11 cellular contexts compared by ENCODE assay signal in the genomic region with DNA sequence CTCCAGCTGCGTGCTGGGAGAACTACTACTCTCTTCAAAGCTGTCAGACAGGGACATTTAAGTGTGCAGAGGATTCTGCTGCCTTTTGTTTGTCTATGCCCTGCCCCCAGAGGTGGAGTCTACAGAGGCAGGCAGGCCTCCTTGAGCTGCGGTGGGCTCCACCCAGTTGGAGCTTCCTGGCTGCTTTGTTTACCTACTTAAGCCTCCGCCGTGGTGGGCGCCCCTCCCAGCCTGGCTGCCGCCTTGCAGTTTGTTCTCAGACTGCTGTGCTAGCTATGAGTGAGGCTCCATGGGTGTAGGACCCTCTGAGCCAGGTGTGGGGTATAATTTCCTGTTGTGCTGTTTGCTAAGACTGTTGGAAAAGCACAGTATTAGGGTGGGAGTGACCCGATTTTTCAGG. TPM values are rescaled to one million over a fixed set of nuclear protein-coding genes. Genes with fewer than 3 reads are reported as not detected.
DNase-seq lines count a peak whose midpoint lies in the region; ATAC-seq and TF ChIP-seq lines count a peak whose summit lies in the region.
"Not testable (repeated sequence)": the region's sequence is repeated elsewhere in the genome, so short reads cannot be mapped to it uniquely, and the experiment has no call there.
"Had no signal": no experiment of that assay in that cellular context is flagged by ENCODE, and none has a peak within 500 bp of the region (broad histone marks: within the 10 kb centered on the region; RNA-seq: fewer than 3 reads in every experiment).

No MANE protein-coding gene starts in this region.

- TF ChIP-seq EP300 in transverse colon (IDR thresholded peaks at IDR 0.05; ENCODE audit: low read depth): not testable (repeated sequence)

- H2BK120ac ChIP-seq in mesendoderm (ENCODE audit: low read depth, low read length): not testable (repeated sequence)

- H3K79me2 ChIP-seq in mesendoderm (ENCODE audit: control insufficient read depth, insufficient read depth, low read length): not testable (repeated sequence)

- not testable (repeated sequence) for H3K23ac ChIP-seq in mesendoderm (ENCODE audit: low read length)

- not testable (repeated sequence) for H3K56ac ChIP-seq in mesendoderm (ENCODE audit: low read length)

- H3K4me1 ChIP-seq in CD8-positive, alpha-beta T cell (ENCODE audit: insufficient read depth, low read length): peaks cover 13% of the 10 kb centered on the region
- not testable (repeated sequence) for H3K4me1 ChIP-seq in HEK293 (ENCODE audit: control insufficient read depth, insufficient read depth, low read length); mesendoderm (ENCODE audit: control insufficient read depth, low read depth, low read length); transverse colon

- H3K27ac Mint-ChIP-seq in CD8-positive, alpha-beta T cell: peak overlapping the region; percentile 92
- H3K27ac Mint-ChIP-seq in activated naive CD8-positive, alpha-beta T cell treated with anti-CD3 and anti-CD28 coated beads, Interleukin-2, amount 10 ng/mL, durations not matched to agents 7 days and 5 days: peak overlapping the region; percentile 68

- H3K4me3 Mint-ChIP-seq in CD8-positive, alpha-beta T cell: peak overlapping the region; percentile 60
- peak overlapping the region; percentile 15 for H3K4me3 Mint-ChIP-seq in activated naive CD8-positive, alpha-beta T cell treated with anti-CD3 and anti-CD28 coated beads, Interleukin-2, amount 10 ng/mL, durations not matched to agents 7 days and 5 days

- H3K36me3 Mint-ChIP-seq in CD8-positive, alpha-beta T cell: peaks cover 54% of the 10 kb centered on the region
- H3K36me3 Mint-ChIP-seq in activated naive CD8-positive, alpha-beta T cell treated with anti-CD3 and anti-CD28 coated beads, Interleukin-2, amount 10 ng/mL, durations not matched to agents 7 days and 5 days: peaks cover 45% of the 10 kb centered on the region

- peak in 6 of 7 experiments; percentile 35 to 81 (median 54) for DNase-seq in CD8-positive, alpha-beta T cell
- DNase-seq in NCI-H748 (lab: John Stamatoyannopoulos, UW; ENCODE audit: unreplicated experiment) (peak; percentile 39), mesendoderm (peak; percentile 23), transverse colon (peak; percentile 19)
- not testable (repeated sequence) for DNase-seq in WERI-Rb-1; activated naive CD8-positive, alpha-beta T cell treated with anti-CD3 and anti-CD28 coated beads, Interleukin-2, amount 10 ng/mL, durations not matched to agents 7 days and 5 days
- peak; percentile 36 for DNase-seq in activated T-cell treated with anti-CD3 and anti-CD28 coated beads, Interleukin-2, amount 50 U/mL, for 1 hour

- not testable (repeated sequence) for H2AK5ac ChIP-seq in mesendoderm (ENCODE audit: low read length)

- H2BK15ac ChIP-seq in mesendoderm (replicated peaks; ENCODE audit: low read depth): not testable (repeated sequence)

- CTCF ChIA-PET in CD8-positive, alpha-beta T cell (lab: Charles Lee): interaction anchor here (0.6 to 1.7 kb wide), 5 partner anchors 12 to 307 kb away, joined by 3 to 5 read pairs (median 3); partner anchors contain the start of gene ABCD2
- CTCF ChIA-PET in HEK293 (lab: Yijun Ruan, JAX): not testable (repeated sequence)

- not testable (repeated sequence) for H3K27ac ChIP-seq in CD8-positive, alpha-beta T cell (ENCODE audit: low read depth, low read length); HEK293 (ENCODE audit: extremely low read depth, low read depth, low read length); WERI-Rb-1; mesendoderm (ENCODE audit: low read depth, low read length); transverse colon

- H2BK5ac ChIP-seq in mesendoderm (ENCODE audit: low read length): not testable (repeated sequence)

- POLR2A ChIA-PET in CD8-positive, alpha-beta T cell (lab: Charles Lee): interaction anchor here (0.9 to 3.3 kb wide), 4 partner anchors 17 to 52 kb away, joined by 3 to 19 read pairs (median 4); partner anchors contain the start of gene ABCD2
- POLR2A ChIA-PET in HEK293 (lab: Yijun Ruan, JAX): not testable (repeated sequence)
- POLR2A ChIA-PET in activated naive CD8-positive, alpha-beta T cell treated with anti-CD3 and anti-CD28 coated beads, Interleukin-2, amount 10 ng/mL, durations not matched to agents 7 days and 5 days (lab: Charles Lee): interaction anchor here (1.2 to 3.0 kb wide), 2 partner anchors 16 to 49 kb away, joined by 4 to 27 read pairs; partner anchors contain the start of gene ABCD2

- H3K36me3 ChIP-seq in CD8-positive, alpha-beta T cell (ENCODE audit: insufficient read depth, low read length); HEK293 (ENCODE audit: control insufficient read depth in 2 of 2, insufficient read depth in 1 of 2, low read length in 2 of 2); WERI-Rb-1; mesendoderm (ENCODE audit: control insufficient read depth, insufficient read depth, low read length); transverse colon: not testable (repeated sequence)

- peak; percentile 67 for ATAC-seq in CD8-positive, alpha-beta T cell
- ATAC-seq in activated naive CD8-positive, alpha-beta T cell treated with anti-CD3 and anti-CD28 coated beads, Interleukin-2, amount 10 ng/mL, durations not matched to agents 7 days and 5 days (ENCODE audit: low read depth): peak; percentile 63

- H3K9me3 ChIP-seq in CD8-positive, alpha-beta T cell (ENCODE audit: low read length): peaks cover 18% of the 10 kb centered on the region
- not testable (repeated sequence) for H3K9me3 ChIP-seq in HEK293 (ENCODE audit: control insufficient read depth, insufficient read depth, low read depth, low read length); WERI-Rb-1 (ENCODE audit: severe bottlenecking); transverse colon

- no CpG with 5 or more reads among the region's 7 CpGs for WGBS in mesendoderm (ENCODE audit: extremely low coverage, insufficient coverage, low lambda C conversion rate)
- WGBS in transverse colon (ENCODE audit: low coverage in 1 of 2), 2 donors: 43% methylated on average over 7 of the region's 7 CpGs; no CpG with 5 or more reads in 1 of the 2 donors

- intact Hi-C loops in CD8-positive, alpha-beta T cell (cut with DNase I, micrococcal nuclease); transverse colon (cut with DNase I; ENCODE audit: low total_unique reads): not testable (repeated sequence)

- not testable (repeated sequence) for H3K4ac ChIP-seq in mesendoderm (ENCODE audit: low read depth, low read length)

- H3K79me1 ChIP-seq in mesendoderm (ENCODE audit: low read length): not testable (repeated sequence)

- H3K4me1 Mint-ChIP-seq in CD8-positive, alpha-beta T cell (ENCODE audit: low read depth): peaks cover 42% of the 10 kb centered on the region
- peaks cover 25% of the 10 kb centered on the region for H3K4me1 Mint-ChIP-seq in activated naive CD8-positive, alpha-beta T cell treated with anti-CD3 and anti-CD28 coated beads, Interleukin-2, amount 10 ng/mL, durations not matched to agents 7 days and 5 days

- H3K27me3 Mint-ChIP-seq in CD8-positive, alpha-beta T cell (ENCODE audit: low read depth); activated naive CD8-positive, alpha-beta T cell treated with anti-CD3 and anti-CD28 coated beads, Interleukin-2, amount 10 ng/mL, durations not matched to agents 7 days and 5 days: not testable (repeated sequence)

- not testable (repeated sequence) for TF ChIP-seq POLR2A in transverse colon (IDR thresholded peaks at IDR 0.05)

- not testable (repeated sequence) for H3K4me3 ChIP-seq in CD8-positive, alpha-beta T cell (ENCODE audit: low read depth, low read length); HEK293 (ENCODE audit: low read depth, low read length); mesendoderm (ENCODE audit: low read length); transverse colon
- peak overlapping the region; percentile 19 for H3K4me3 ChIP-seq in WERI-Rb-1 (ENCODE audit: low read depth, low read length)

- in situ Hi-C loops in transverse colon (cut with MboI; ENCODE audit: low pct_ligation_motif_present in 1 of 4, low pct_unique_long_range_greater_than_20kb in 1 of 4, low sequenced_read_pairs in 3 of 4): not testable (repeated sequence)

- not testable (repeated sequence) for H3K18ac ChIP-seq in mesendoderm (ENCODE audit: low read length)

- H3K27me3 ChIP-seq in CD8-positive, alpha-beta T cell (ENCODE audit: insufficient read depth, low read length); WERI-Rb-1 (ENCODE audit: insufficient read depth, low read depth, severe bottlenecking); mesendoderm (ENCODE audit: insufficient read depth, low read length, poor library complexity); transverse colon: not testable (repeated sequence)

- H3K4me2 ChIP-seq in mesendoderm (ENCODE audit: low read length): not testable (repeated sequence)

- not testable (repeated sequence) for H4K5ac ChIP-seq in mesendoderm (ENCODE audit: low read length)

- peaks cover 33% of the 10 kb centered on the region for H3K9me3 Mint-ChIP-seq in CD8-positive, alpha-beta T cell
- H3K9me3 Mint-ChIP-seq in activated naive CD8-positive, alpha-beta T cell treated with anti-CD3 and anti-CD28 coated beads, Interleukin-2, amount 10 ng/mL, durations not matched to agents 7 days and 5 days: peaks cover 18% of the 10 kb centered on the region

- not testable (repeated sequence) for TF ChIP-seq CTCF in CD8-positive, alpha-beta T cell (IDR thresholded peaks at IDR 0.05); HEK293 (tag by site-specific recombination; IDR thresholded peaks at IDR 0.05); WERI-Rb-1 (IDR thresholded peaks at IDR 0.05; ENCODE audit: low read depth, low read length); transverse colon (IDR thresholded peaks at IDR 0.05)

- H4K8ac ChIP-seq in mesendoderm (ENCODE audit: low read depth, low read length): not testable (repeated sequence)

- not testable (repeated sequence) for H3K9ac ChIP-seq in mesendoderm (ENCODE audit: low read length)

TF ChIP-seq in HEK293, 187 proteins besides CTCF, POLR2A, EP300 and RAD21 (continues in another document):
- TF ChIP-seq ZFP69B (tag by site-specific recombination; IDR thresholded peaks at IDR 0.05) (peak; percentile 95), KLF1 (tag by site-specific recombination; IDR thresholded peaks at IDR 0.05) (peak; percentile 81), GLIS1 (tag by site-specific recombination; IDR thresholded peaks at IDR 0.05) (peak; percentile 47; the same call in 1 of the 2 replicates), ZBTB8A (tag by site-specific recombination; IDR thresholded peaks at IDR 0.05) (peak; percentile 42; the same call in 1 of the 2 replicates)

RNA-seq across cellular contexts. Expression of gene ABCD2, which starts 49.9 kb away (rescaled TPM):
- total RNA-seq in CD8-positive, alpha-beta T cell: 1 to 10 TPM; 3.4 to 3.5 TPM
- total RNA-seq in activated naive CD8-positive, alpha-beta T cell treated with anti-CD3 and anti-CD28 coated beads, Interleukin-2, amount 10 ng/mL, durations not matched to agents 7 days and 5 days: 10 to 100 TPM; 30.8 TPM
- polyA plus RNA-seq in mesendoderm (2013, experiment 1 of 2): under 0.01 TPM
- polyA plus RNA-seq in mesendoderm (2013, experiment 2 of 2): 0.01 TPM
- total RNA-seq in transverse colon: 1 to 10 TPM in 1 of 4 donors, under 1 TPM in 2, not detected in 1; 0.37 to 1.9 (median 0.55) TPM
- total RNA-seq: IMR-90, SJSA1 had no signal
- polyA plus RNA-seq: BJ, IMR-90 had no signal

Comparison
In these comparisons a context has a peak if more than half of its experiments do, and no peak if none do; other contexts are left out.
1. RNA of gene ABCD2, which starts 49.9 kb away (total RNA-seq): 30.8 TPM in activated naive CD8-positive, alpha-beta T cell treated with anti-CD3 and anti-CD28 coated beads, Interleukin-2, amount 10 ng/mL, durations not matched to agents 7 days and 5 days; 3.4 to 3.5 TPM in CD8-positive, alpha-beta T cell and 0.37 to 1.9 TPM in transverse colon; every median in the first group is over 4 times any median in the second.